ENCODE assay signal across 8 cellular contexts in the genomic region with DNA sequence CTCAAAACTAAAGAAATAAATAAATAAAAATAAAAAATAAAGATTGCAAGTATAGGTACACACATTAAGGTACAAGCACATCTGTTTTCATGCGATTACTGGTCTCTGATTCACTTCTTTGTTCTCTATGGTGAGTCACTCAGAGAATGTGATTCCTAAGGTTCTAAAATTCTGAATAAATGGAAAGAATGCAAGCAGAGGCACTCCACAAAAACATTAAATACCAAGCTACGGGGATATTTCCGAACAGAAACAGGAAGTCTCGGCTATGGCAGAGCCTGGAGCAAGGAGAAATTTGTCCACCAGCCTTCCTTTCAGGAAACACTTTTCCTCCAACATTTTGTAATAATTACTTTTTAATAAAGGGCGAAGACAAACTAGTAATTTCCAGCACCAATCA. TPM values are rescaled to one million over a fixed set of nuclear protein-coding genes. Genes with fewer than 3 reads are reported as not detected.
DNase-seq lines count a peak whose midpoint lies in the region; ATAC-seq and TF ChIP-seq lines count a peak whose summit lies in the region.

No MANE protein-coding gene starts in this region.

- peak overlapping the region; percentile 66 for H3K9ac ChIP-seq in smooth muscle cell (ENCODE audit: low read depth)

- no peaks in the 10 kb centered on the region for H3K27me3 ChIP-seq in smooth muscle cell (ENCODE audit: low read depth)

- no peak for TF ChIP-seq CTCF in glutamatergic neuron (IDR thresholded peaks at IDR 0.05; ENCODE audit: partially characterized antibody, unreplicated experiment)
- no peak for TF ChIP-seq CTCF in smooth muscle cell (IDR thresholded peaks at IDR 0.05; ENCODE audit: borderline replicate concordance, insufficient read depth, poor library complexity, severe bottlenecking)

- H3K36me3 ChIP-seq in smooth muscle cell (ENCODE audit: low read depth) = no peaks in the 10 kb centered on the region

- H3K4me1 Mint-ChIP-seq in activated naive CD4-positive, alpha-beta T cell treated with anti-CD3 and anti-CD28 coated beads for 36 hours (ENCODE audit: low read depth) = peaks cover 76% of the 10 kb centered on the region
- peaks cover 79% of the 10 kb centered on the region for H3K4me1 Mint-ChIP-seq in activated CD4-positive, alpha-beta memory T cell treated with anti-CD3 and anti-CD28 coated beads for 36 hours (ENCODE audit: low read depth)
- H3K4me1 Mint-ChIP-seq in glutamatergic neuron (ENCODE audit: low read depth, unreplicated experiment) = peaks cover 13% of the 10 kb centered on the region

- H3K4me2 ChIP-seq in smooth muscle cell = peak overlapping the region; percentile 97

- H2AFZ ChIP-seq in smooth muscle cell (ENCODE audit: low read depth) = peak overlapping the region; percentile 96

- H3K4me3 Mint-ChIP-seq in activated naive CD4-positive, alpha-beta T cell treated with anti-CD3 and anti-CD28 coated beads for 36 hours = peak overlapping the region; percentile 91
- peak overlapping the region; percentile 89 for H3K4me3 Mint-ChIP-seq in activated CD4-positive, alpha-beta memory T cell treated with anti-CD3 and anti-CD28 coated beads for 36 hours
- H3K4me3 Mint-ChIP-seq in glutamatergic neuron (ENCODE audit: unreplicated experiment) = peak overlapping the region; percentile 90

- no peak for DNase-seq in activated naive CD4-positive, alpha-beta T cell treated with anti-CD3 and anti-CD28 coated beads for 36 hours
- DNase-seq in activated naive CD4-positive, alpha-beta T cell (lab: John Stamatoyannopoulos, UW) = no peak
- DNase-seq in activated CD4-positive, alpha-beta memory T cell treated with anti-CD3 and anti-CD28 coated beads for 36 hours = no peak
- DNase-seq in glutamatergic neuron = no peak
- no peak for DNase-seq in smooth muscle cell (lab: John Stamatoyannopoulos, UW; ENCODE audit: unreplicated experiment)

- H3K4me1 ChIP-seq in smooth muscle cell (ENCODE audit: low read depth) = peaks cover 15% of the 10 kb centered on the region

- 8% methylated on average over 5 of the region's 5 CpGs for WGBS in smooth muscle cell (ENCODE audit: low lambda C conversion rate)

- peak overlapping the region; percentile 71 for H3K27ac ChIP-seq in smooth muscle cell (ENCODE audit: low read depth)

- no peaks in the 10 kb centered on the region for H3K27me3 Mint-ChIP-seq in activated naive CD4-positive, alpha-beta T cell treated with anti-CD3 and anti-CD28 coated beads for 36 hours (ENCODE audit: low read depth)
- no peaks in the 10 kb centered on the region for H3K27me3 Mint-ChIP-seq in activated CD4-positive, alpha-beta memory T cell treated with anti-CD3 and anti-CD28 coated beads for 36 hours
- peaks cover 4% of the 10 kb centered on the region for H3K27me3 Mint-ChIP-seq in glutamatergic neuron (ENCODE audit: unreplicated experiment)

- no peaks in the 10 kb centered on the region for H3K9me3 Mint-ChIP-seq in activated naive CD4-positive, alpha-beta T cell treated with anti-CD3 and anti-CD28 coated beads for 36 hours
- no peaks in the 10 kb centered on the region for H3K9me3 Mint-ChIP-seq in activated CD4-positive, alpha-beta memory T cell treated with anti-CD3 and anti-CD28 coated beads for 36 hours
- H3K9me3 Mint-ChIP-seq in glutamatergic neuron (ENCODE audit: unreplicated experiment) = peaks cover 13% of the 10 kb centered on the region

- CTCF ChIA-PET in activated naive CD4-positive, alpha-beta T cell treated with anti-CD3 and anti-CD28 coated beads for 36 hours (lab: Charles Lee) = no interaction called here
- CTCF ChIA-PET in activated CD4-positive, alpha-beta memory T cell treated with anti-CD3 and anti-CD28 coated beads for 36 hours (lab: Charles Lee) = interaction anchor here (1.1 to 2.7 kb wide), 2 partner anchors 16 to 37 kb away, joined by 3 to 16 read pairs; no protein-coding TSS in a partner anchor

- peak overlapping the region; percentile 93 for H3K4me3 ChIP-seq in smooth muscle cell

- peaks cover 10% of the 10 kb centered on the region for H3F3A ChIP-seq in smooth muscle cell (ENCODE audit: low read depth)

- POLR2A ChIA-PET in activated CD4-positive, alpha-beta memory T cell treated with anti-CD3 and anti-CD28 coated beads for 36 hours (lab: Charles Lee) = interaction anchor here (1.1 to 9.2 kb wide), 8 partner anchors 10 to 262 kb away, joined by 3 to 128 read pairs (median 4); no protein-coding TSS in a partner anchor

- peak overlapping the region; percentile 97 for H3K27ac Mint-ChIP-seq in activated naive CD4-positive, alpha-beta T cell treated with anti-CD3 and anti-CD28 coated beads for 36 hours
- H3K27ac Mint-ChIP-seq in activated CD4-positive, alpha-beta memory T cell treated with anti-CD3 and anti-CD28 coated beads for 36 hours = peak overlapping the region; percentile 93
- H3K27ac Mint-ChIP-seq in glutamatergic neuron (ENCODE audit: unreplicated experiment) = peak overlapping the region; percentile 70

- no peaks in the 10 kb centered on the region for H3K9me3 ChIP-seq in smooth muscle cell (replicated peaks; ENCODE audit: low read depth)

- ATAC-seq in GM19395 (IDR thresholded peaks at IDR 0.05; ENCODE audit: unreplicated experiment) = no peak
- no peak for ATAC-seq in GM21528 (IDR thresholded peaks at IDR 0.05; ENCODE audit: low FRiP score, unreplicated experiment)
- no peak for ATAC-seq in GM21367 (IDR thresholded peaks at IDR 0.05; ENCODE audit: unreplicated experiment)

- peaks cover 10% of the 10 kb centered on the region for H3K79me2 ChIP-seq in smooth muscle cell (ENCODE audit: low read depth)

- intact Hi-C loops in activated naive CD4-positive, alpha-beta T cell treated with anti-CD3 and anti-CD28 coated beads for 36 hours (cut with micrococcal nuclease) = loop anchor here (1.0 to 10.0 kb wide), 8 partner anchors 15 to 576 kb away; partner anchors contain the start of gene MRPS17
- intact Hi-C loops in activated CD4-positive, alpha-beta memory T cell treated with anti-CD3 and anti-CD28 coated beads for 36 hours (cut with micrococcal nuclease) = loop anchor here (1.0 to 5.0 kb wide), 7 partner anchors 37 to 574 kb away; partner anchors contain the start of genes CHCHD2 and SUMF2

- H3K36me3 Mint-ChIP-seq in activated naive CD4-positive, alpha-beta T cell treated with anti-CD3 and anti-CD28 coated beads for 36 hours (ENCODE audit: low read depth) = peaks cover 16% of the 10 kb centered on the region
- H3K36me3 Mint-ChIP-seq in activated CD4-positive, alpha-beta memory T cell treated with anti-CD3 and anti-CD28 coated beads for 36 hours = peaks cover 14% of the 10 kb centered on the region
- H3K36me3 Mint-ChIP-seq in glutamatergic neuron (ENCODE audit: unreplicated experiment) = no peaks in the 10 kb centered on the region

- H4K20me1 ChIP-seq in smooth muscle cell (ENCODE audit: low read depth) = peaks cover 32% of the 10 kb centered on the region

RNA-seq across cellular contexts. Expression of gene VOPP1, which starts 1.4 kb away (rescaled TPM):
- total RNA-seq in activated naive CD4-positive, alpha-beta T cell treated with anti-CD3 and anti-CD28 coated beads for 36 hours = 100 to 1,000 TPM; 100 to 102 TPM
- 10 to 100 TPM; 64.9 to 67.2 TPM for total RNA-seq in activated CD4-positive, alpha-beta memory T cell treated with anti-CD3 and anti-CD28 coated beads for 36 hours
- 30.6 TPM for total RNA-seq in glutamatergic neuron (ENCODE audit: unreplicated experiment)
- 25.8 and 26.6 TPM in 2 replicates for total RNA-seq in smooth muscle cell
- polyA plus RNA-seq in smooth muscle cell = 13.4 and 18.3 TPM in 2 replicates
